In genomic region chr3:113234028-113234427, GRCh38 we compare ENCODE assay signal across 29 cellular contexts. TPM values are rescaled to one million over a fixed set of nuclear protein-coding genes. Genes with fewer than 3 reads are reported as not detected.
DNase-seq lines count a peak whose midpoint lies in the region; ATAC-seq and TF ChIP-seq lines count a peak whose summit lies in the region.
"Had no signal": no experiment of that assay in that cellular context is flagged by ENCODE, and none has a peak within 500 bp of the region (broad histone marks: within the 10 kb centered on the region; RNA-seq: fewer than 3 reads in every experiment).

No MANE protein-coding gene starts in this region.

- H3K27me3 ChIP-seq in breast epithelium (no peaks in the 10 kb centered on the region), hepatocyte (no peaks in the 10 kb centered on the region), neural progenitor cell (no peaks in the 10 kb centered on the region), uterus (no peaks in the 10 kb centered on the region)

- ATAC-seq in HG02970 (IDR thresholded peaks at IDR 0.05; ENCODE audit: low FRiP score, unreplicated experiment), result no peak
- ATAC-seq in left ventricle myocardium superior, result no peak
- ATAC-seq: activated naive CD4-positive, alpha-beta T cell treated with anti-CD3 and anti-CD28 coated beads, Interleukin-2, amount 50 U/mL, for 72 hours; left cardiac atrium had no signal

- no TSS peak for BruUV-seq in MCF 10A (replicated peaks; lab: Mats Ljungman, UMichigan)

- H3K27ac ChIP-seq in breast epithelium (peak overlapping the region; percentile 79 to 80), hepatocyte (peak overlapping the region; percentile 25), neural progenitor cell (no peak overlapping the region), uterus (peak overlapping the region; percentile 72 to 77)
- H3K27ac ChIP-seq: C4-2B, psoas muscle, WERI-Rb-1 had no signal

- H4K20me1 ChIP-seq in hepatocyte (ENCODE audit: insufficient read depth, poor library complexity, severe bottlenecking) (peaks cover 14% of the 10 kb centered on the region), neural progenitor cell (ENCODE audit: low read depth) (peaks cover 70% of the 10 kb centered on the region)

- no peaks in the 10 kb centered on the region for H3K36me3 Mint-ChIP-seq in MCF 10A (ENCODE audit: insufficient read depth, unreplicated experiment)
- peaks cover 62% of the 10 kb centered on the region for H3K36me3 Mint-ChIP-seq in neural progenitor cell
- H3K36me3 Mint-ChIP-seq: activated naive CD4-positive, alpha-beta T cell treated with anti-CD3 and anti-CD28 coated beads, Interleukin-2, amount 50 U/mL, for 72 hours had no signal

- H3K27me3 Mint-ChIP-seq in MCF 10A (ENCODE audit: insufficient read depth, unreplicated experiment) (no peaks in the 10 kb centered on the region), neural progenitor cell (ENCODE audit: insufficient read depth, low read depth) (peaks cover 4% of the 10 kb centered on the region)

- intact Hi-C loops in breast epithelium (cut with DNase I; ENCODE audit: low total_unique reads), result no loop called here
- intact Hi-C loops in MCF 10A (cut with micrococcal nuclease), result no loop called here
- intact Hi-C loops in uterus (cut with DNase I; ENCODE audit: low total_unique reads), result no loop called here
- intact Hi-C loops in left ventricle myocardium superior (cut with micrococcal nuclease), result no loop called here

- peaks cover 33% of the 10 kb centered on the region for H3K79me2 ChIP-seq in hepatocyte
- peaks cover 62% of the 10 kb centered on the region for H3K79me2 ChIP-seq in neural progenitor cell (ENCODE audit: low read depth)

- peaks cover 3% of the 10 kb centered on the region for H3K9me2 ChIP-seq in hepatocyte (replicated peaks; ENCODE audit: insufficient read depth)

- H3K36me3 ChIP-seq in breast epithelium (no peaks in the 10 kb centered on the region), hepatocyte (replicated peaks; ENCODE audit: insufficient read depth, low read depth) (no peaks in the 10 kb centered on the region), neural progenitor cell (peaks cover 14% of the 10 kb centered on the region), uterus (no peaks in the 10 kb centered on the region)
- H3K36me3 ChIP-seq: WERI-Rb-1 had no signal

- H3F3A ChIP-seq in neural progenitor cell (ENCODE audit: low read depth), result peaks cover 12% of the 10 kb centered on the region

- H3K4me3 ChIP-seq in breast epithelium (no peak overlapping the region), hepatocyte (no peak overlapping the region), neural progenitor cell (no peak overlapping the region), uterus (no peak overlapping the region)
- H3K4me3 ChIP-seq: psoas muscle had no signal

- no peak overlapping the region for H3K4me3 Mint-ChIP-seq in MCF 10A (ENCODE audit: unreplicated experiment)
- H3K4me3 Mint-ChIP-seq in neural progenitor cell, result no peak overlapping the region
- H3K4me3 Mint-ChIP-seq: HFFc6 had no signal

- no peak for TF ChIP-seq CTCF in breast epithelium (IDR thresholded peaks at IDR 0.05)
- no peak for TF ChIP-seq CTCF in MCF 10A (IDR thresholded peaks at IDR 0.05; ENCODE audit: unreplicated experiment)
- no peak for TF ChIP-seq CTCF in hepatocyte (IDR thresholded peaks at IDR 0.05; ENCODE audit: poor library complexity)
- no peak for TF ChIP-seq CTCF in neural progenitor cell (IDR thresholded peaks at IDR 0.05)
- TF ChIP-seq CTCF in uterus (IDR thresholded peaks at IDR 0.05), result no peak

- DNase-seq in breast epithelium (ENCODE audit: low spot score in 2 of 2), result no peak
- no peak for DNase-seq in MCF 10A (ENCODE audit: unreplicated experiment)
- no peak for DNase-seq in hepatocyte (ENCODE audit: low spot score)
- DNase-seq in neural progenitor cell (ENCODE audit: low spot score), result no peak
- DNase-seq in uterus, result no peak
- no peak for DNase-seq in DMS114 treated with DMSO at 0.1 percent for 48 hours (lab: John Stamatoyannopoulos, UW; ENCODE audit: unreplicated experiment)
- no peak for DNase-seq in left ventricle myocardium superior
- DNase-seq: activated CD4-positive, alpha-beta T cell treated with anti-CD3 and anti-CD28 coated beads for 4 hours; activated T-cell treated with anti-CD3 and anti-CD28 coated beads for 4 hours; amygdala; Caco-2; DMS79; effector CD4-positive, alpha-beta T cell; GOT3; HFFc6; Kasumi-1; left cardiac atrium; MV-4-11; NCI-H1436; NCI-H2081; psoas muscle; Right ventricle myocardium superior; stimulated activated CD4-positive, alpha-beta T cell treated with anti-CD3 and anti-CD28 coated beads, Interleukin-4, amount 100 ng/mL, for 24 hours; T-helper 9 cell; WERI-Rb-1 had no signal

- H3K27ac Mint-ChIP-seq in MCF 10A (ENCODE audit: low read depth, unreplicated experiment), result no peak overlapping the region
- peak overlapping the region; percentile 43 for H3K27ac Mint-ChIP-seq in neural progenitor cell
- H3K27ac Mint-ChIP-seq: activated naive CD4-positive, alpha-beta T cell treated with anti-CD3 and anti-CD28 coated beads, Interleukin-2, amount 50 U/mL, for 72 hours; activated T-helper 2 cell treated with anti-CD3 and anti-CD28 coated beads, Interferon-gamma antibody, Interleukin-2, Interleukin-4, amounts not matched to agents 10 μg/mL and 5 μg/mL and 100 μg/mL, durations not matched to agents 14 hours and 24 hours and 36 hours had no signal

- H3K4me1 Mint-ChIP-seq in MCF 10A (ENCODE audit: insufficient read depth, unreplicated experiment), result peaks cover 17% of the 10 kb centered on the region
- peaks cover 85% of the 10 kb centered on the region for H3K4me1 Mint-ChIP-seq in neural progenitor cell

- POLR2A ChIA-PET in MCF 10A (lab: Yijun Ruan, JAX), result no interaction called here

- 84% methylated on average over 3 of the region's 3 CpGs for WGBS in hepatocyte (ENCODE audit: low lambda C conversion rate, missing lambda C conversion rate)

- CTCF ChIA-PET in MCF 10A (lab: Yijun Ruan, JAX), result no interaction called here

- TF ChIP-seq POLR2A in breast epithelium (IDR thresholded peaks at IDR 0.05) (no peak), uterus (IDR thresholded peaks at IDR 0.05) (no peak)

- H3K4me2 ChIP-seq in hepatocyte (no peak overlapping the region), neural progenitor cell (peak overlapping the region; percentile 61)

- H2AFZ ChIP-seq in hepatocyte, result no peak overlapping the region
- H2AFZ ChIP-seq in neural progenitor cell (replicated peaks), result no peak overlapping the region

- H3K9ac ChIP-seq in neural progenitor cell, result no peak overlapping the region

- H3K9me3 ChIP-seq in breast epithelium, result no peaks in the 10 kb centered on the region
- no peaks in the 10 kb centered on the region for H3K9me3 ChIP-seq in hepatocyte (ENCODE audit: low read depth)
- no peaks in the 10 kb centered on the region for H3K9me3 ChIP-seq in neural progenitor cell (ENCODE audit: low read depth)
- H3K9me3 ChIP-seq in uterus, result no peaks in the 10 kb centered on the region
- H3K9me3 ChIP-seq: Caco-2, psoas muscle had no signal

- H3K9me3 Mint-ChIP-seq in MCF 10A (ENCODE audit: unreplicated experiment) (no peaks in the 10 kb centered on the region), neural progenitor cell (no peaks in the 10 kb centered on the region)
- H3K9me3 Mint-ChIP-seq: activated naive CD4-positive, alpha-beta T cell treated with anti-CD3 and anti-CD28 coated beads, Interleukin-2, amount 50 U/mL, for 72 hours; activated T-helper 2 cell treated with anti-CD3 and anti-CD28 coated beads, Interferon-gamma antibody, Interleukin-2, Interleukin-4, amounts not matched to agents 10 μg/mL and 5 μg/mL and 100 μg/mL, durations not matched to agents 14 hours and 24 hours and 36 hours; HFFc6 had no signal

- H3K4me1 ChIP-seq in breast epithelium (peaks cover 5 to 19% of the 10 kb centered on the region in 2 donors), hepatocyte (ENCODE audit: insufficient read depth) (peaks cover 16% of the 10 kb centered on the region), neural progenitor cell (peaks cover 50% of the 10 kb centered on the region), uterus (peaks cover 15 to 21% of the 10 kb centered on the region in 2 donors)
- H3K4me1 ChIP-seq: Caco-2, psoas muscle had no signal

RNA-seq across cellular contexts. Expression of gene BOC, which starts 22.7 kb away (rescaled TPM):
- total RNA-seq in breast epithelium (10 to 100 TPM; 48.8 to 56.6 (median 55.1) TPM), MCF 10A (2022) (1.8 and 2.3 TPM in 2 replicates), hepatocyte (17.9 and 20.4 TPM in 2 replicates), neural progenitor cell (ENCODE audit: low replicate concordance) (35.2 and 57.3 TPM in 2 replicates), uterus (100 to 1,000 TPM; 103 to 169 (median 105) TPM), left ventricle myocardium superior (5.5 TPM)
- polyA plus RNA-seq in hepatocyte, result 24.0 and 28.2 TPM in 2 replicates
